ENCODE assay signal across 8 cellular contexts in the genomic region with DNA sequence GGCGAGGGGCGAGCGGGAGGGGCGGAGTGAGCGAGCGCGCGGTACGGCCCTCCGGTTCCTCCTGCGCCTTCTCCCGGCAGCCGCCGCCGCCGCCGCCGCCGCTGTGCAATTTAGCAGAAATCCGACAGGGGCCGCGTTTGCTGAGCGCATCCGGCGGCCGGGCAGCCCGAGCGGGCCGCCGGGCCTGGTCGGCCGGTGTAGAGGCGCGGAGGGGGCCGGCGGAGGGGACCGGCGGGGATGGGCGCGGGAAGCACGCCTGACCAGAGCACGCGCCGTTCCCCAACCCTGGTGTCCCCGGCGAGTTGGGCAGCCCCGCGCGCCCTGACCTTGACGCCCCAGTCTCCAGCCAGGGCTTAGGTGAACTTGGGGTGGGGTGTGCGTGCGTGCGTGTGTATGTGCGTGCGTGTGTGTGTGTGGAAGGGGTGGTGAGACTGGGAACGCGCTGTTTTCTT.
A peak's percentile ranks its signal among the peaks of the same experiment; 100 is the strongest.
DNase-seq lines count a peak whose midpoint lies in the region; ATAC-seq and TF ChIP-seq lines count a peak whose summit lies in the region.

No MANE protein-coding gene starts in this region.

- intact Hi-C loops in prostate gland (cut with DNase I): loop anchor here (2.0 to 10.0 kb wide), 2 partner anchors 177 to 419 kb away; no protein-coding TSS in a partner anchor

- peak; percentile 6 to 53 for DNase-seq in activated CD4-positive, alpha-beta T cell treated with anti-CD3 and anti-CD28 coated beads for 24 hours (ENCODE audit: low read depth in 2 of 2)
- no peak for DNase-seq in activated CD4-positive, alpha-beta T cell treated with anti-CD3 and anti-CD28 coated beads for 1 hour
- DNase-seq in NCI-H748 treated with DMSO at 0.1 percent for 48 hours (lab: John Stamatoyannopoulos, UW) (peak; percentile 61), adipocyte (ENCODE audit: low read depth) (peak; percentile 89), right atrium auricular region (ENCODE audit: low spot score) (no peak), prostate gland (ENCODE audit: low spot score) (peak; percentile 39)

- ATAC-seq in HG02678 (IDR thresholded peaks at IDR 0.05; ENCODE audit: unreplicated experiment): peak; percentile 73
- no peak for ATAC-seq in HG02852 (IDR thresholded peaks at IDR 0.05; ENCODE audit: unreplicated experiment)

- H3K4me3 ChIP-seq in adipocyte (ENCODE audit: low read length) (peak overlapping the region; percentile 76), right atrium auricular region (peak overlapping the region; percentile 50 to 64), prostate gland (peak overlapping the region; percentile 45 to 52)

- H3K9me3 ChIP-seq in adipocyte (ENCODE audit: control insufficient read depth, low read length) (no peaks in the 10 kb centered on the region), right atrium auricular region (no peaks in the 10 kb centered on the region), prostate gland (no peaks in the 10 kb centered on the region)

- under 1% methylated on average over 43 of the region's 57 CpGs for WGBS in prostate gland

- peaks cover 35% of the 10 kb centered on the region for H3K27me3 ChIP-seq in adipocyte (replicated peaks; ENCODE audit: control insufficient read depth, insufficient read depth, low read length)
- H3K27me3 ChIP-seq in right atrium auricular region: peaks cover 6% of the 10 kb centered on the region in 2 donors
- peaks cover 13% of the 10 kb centered on the region for H3K27me3 ChIP-seq in prostate gland (replicated peaks; ENCODE audit: insufficient read depth)

- TF ChIP-seq CTCF in right atrium auricular region (IDR thresholded peaks at IDR 0.05) (peak; percentile 69 to 76), prostate gland (IDR thresholded peaks at IDR 0.05) (peak; percentile 20 to 64 (median 45))

- H3K27ac ChIP-seq in right atrium auricular region (peak overlapping the region in 1 of 2 donors; percentile 42), prostate gland (peak overlapping the region; percentile 7 to 42)

- peaks cover 14% of the 10 kb centered on the region for H3K4me1 ChIP-seq in adipocyte (ENCODE audit: control insufficient read depth, insufficient read depth, low read length)
- peaks cover 0 to 46% of the 10 kb centered on the region in 2 donors for H3K4me1 ChIP-seq in right atrium auricular region
- peaks cover 11% of the 10 kb centered on the region for H3K4me1 ChIP-seq in prostate gland (replicated peaks)

- no peak for TF ChIP-seq POLR2A in prostate gland (IDR thresholded peaks at IDR 0.05)

- H3K9ac ChIP-seq in adipocyte (ENCODE audit: low read length): peak overlapping the region; percentile 25

- H3K36me3 ChIP-seq in adipocyte (ENCODE audit: control insufficient read depth, insufficient read depth, low read length, severe bottlenecking) (no peaks in the 10 kb centered on the region), right atrium auricular region (no peaks in the 10 kb centered on the region), prostate gland (no peaks in the 10 kb centered on the region)

Comparison
In these comparisons a context has a peak if more than half of its experiments do, and no peak if none do; other contexts are left out.
1. DNase-seq: peak in activated CD4-positive, alpha-beta T cell treated with anti-CD3 and anti-CD28 coated beads for 24 hours (2 of 2), NCI-H748 treated with DMSO at 0.1 percent for 48 hours (single experiment), adipocyte (single experiment) and prostate gland (single experiment); none in activated CD4-positive, alpha-beta T cell treated with anti-CD3 and anti-CD28 coated beads for 1 hour (single experiment) and right atrium auricular region (single experiment).
2. Peak in every context shown above with its lines, with median percentiles within 50 percentile points of each other: H3K4me3 ChIP-seq.